ENCODE assay signal across 1 cellular context in genomic region chr5:160245506-160246100, GRCh38.
TF ChIP-seq lines count a peak whose summit lies in the region.

No MANE protein-coding gene starts in this region.

TF ChIP-seq in HepG2, 621 proteins besides CTCF, POLR2A, EP300 and RAD21:
- TF ChIP-seq SMC3 (IDR thresholded peaks at IDR 0.05; ENCODE audit: low read length): no peak
- no peak for TF ChIP-seq POLR2G (IDR thresholded peaks at IDR 0.05; ENCODE audit: low read depth, low read length)
- no peak for TF ChIP-seq AGO1 (IDR thresholded peaks at IDR 0.05; ENCODE audit: low read depth, low read length, poor library complexity, severe bottlenecking)
- TF ChIP-seq GTF2F1 (IDR thresholded peaks at IDR 0.05; ENCODE audit: low read length): no peak
- TF ChIP-seq ZBTB44 (CRISPR knock-in tag; IDR thresholded peaks at IDR 0.05): no peak
- no peak for TF ChIP-seq NPAS2 (CRISPR knock-in tag; IDR thresholded peaks at IDR 0.05; ENCODE audit: borderline replicate concordance)
- no peak for TF ChIP-seq KAT7 (CRISPR knock-in tag; IDR thresholded peaks at IDR 0.05; ENCODE audit: borderline replicate concordance)
